Comparison of ENCODE assay signal across 1 cellular context in genomic region chr14:68793734-68794129, GRCh38.
TF ChIP-seq lines count a peak whose summit lies in the region.

No MANE protein-coding gene starts in this region.

TF ChIP-seq in SK-N-SH treated with all-trans-retinoic acid at 6 μM for 48 hours, 23 proteins besides CTCF, POLR2A, EP300 and RAD21 (continued from another document):
- TF ChIP-seq TSHZ2 (CRISPR knock-in tag; IDR thresholded peaks at IDR 0.05) (no peak), ZFP3 (CRISPR knock-in tag; IDR thresholded peaks at IDR 0.05) (no peak), ARNTL (CRISPR knock-in tag; IDR thresholded peaks at IDR 0.05; ENCODE audit: borderline replicate concordance, low read depth) (no peak), BACH2 (CRISPR knock-in tag; IDR thresholded peaks at IDR 0.05; ENCODE audit: borderline replicate concordance) (no peak), TOX (CRISPR knock-in tag; IDR thresholded peaks at IDR 0.05; ENCODE audit: borderline replicate concordance) (no peak), PPARA (CRISPR knock-in tag; IDR thresholded peaks at IDR 0.05; ENCODE audit: borderline replicate concordance) (no peak), ISL1 (CRISPR knock-in tag; IDR thresholded peaks at IDR 0.05) (no peak), GLIS3 (CRISPR knock-in tag; IDR thresholded peaks at IDR 0.05) (no peak)
TF ChIP-seq in SK-N-SH treated with all-trans-retinoic acid at 6 μM for 48 hours: peak in this region for 0.
